In genomic region chr10:72126184-72126871, GRCh38 we compare ENCODE assay signal across 8 cellular contexts. TPM values are rescaled to one million over a fixed set of nuclear protein-coding genes. Genes with fewer than 3 reads are reported as not detected.
DNase-seq lines count a peak whose midpoint lies in the region; ATAC-seq, FAIRE-seq and TF ChIP-seq lines count a peak whose summit lies in the region.

No MANE protein-coding gene starts in this region.

- no peak for ATAC-seq in HG02623 (IDR thresholded peaks at IDR 0.05; ENCODE audit: unreplicated experiment)
- ATAC-seq in HG02840 (IDR thresholded peaks at IDR 0.05; ENCODE audit: low FRiP score, unreplicated experiment), result no peak
- no peak for ATAC-seq in HG02571 (IDR thresholded peaks at IDR 0.05; ENCODE audit: unreplicated experiment)

- H3K27ac ChIP-seq in RWPE1 (no peak overlapping the region), thyroid gland (peak overlapping the region in 1 of 3 donors; percentile 14)

- CTCF ChIA-PET in GM10248 (lab: Yijun Ruan, JAX) (interaction anchor here (0.9 to 4.8 kb wide), 23 partner anchors 10 to 354 kb away, joined by 3 to 24 read pairs (median 4); no protein-coding TSS in a partner anchor), RWPE1 (lab: Yijun Ruan, JAX) (interaction anchor here (0.5 to 2.0 kb wide), 14 partner anchors 9 to 796 kb away, joined by 3 to 16 read pairs (median 3); no protein-coding TSS in a partner anchor)

- H3K9me3 ChIP-seq in thyroid gland, result no peaks in the 10 kb centered on the region

- POLR2A ChIA-PET in GM10248 (lab: Yijun Ruan, JAX), result interaction anchor here (0.7 kb wide), 1 partner anchor 171 kb away, joined by 3 read pairs; no protein-coding TSS in a partner anchor
- POLR2A ChIA-PET in RWPE1 (lab: Yijun Ruan, JAX; ENCODE audit: low non-redundant PET), result interaction anchor here (0.5 to 1.3 kb wide), 2 partner anchors 90 to 138 kb away, joined by 3 to 4 read pairs; partner anchors contain the start of genes ANAPC16 and ASCC1

- TF ChIP-seq CTCF in GM10248 (IDR thresholded peaks at IDR 0.05; ENCODE audit: control extremely low read depth, extremely low read depth, low read depth, missing control alignments) (peak; percentile 37), RWPE1 (conservative IDR thresholded peaks at IDR 0.05; ENCODE audit: low read depth) (no peak; the same call in 1 of the 2 replicates), thyroid gland (IDR thresholded peaks at IDR 0.05) (peak in 5 of 6 experiments; percentile 11 to 67 (median 46))

- DNase-seq in GM10248 (ENCODE audit: extremely low spot score) (peak; percentile 36), RWPE1 (ENCODE audit: low spot score) (peak; percentile 64), foreskin melanocyte (peak; percentile 17), thyroid gland (no peak)

- peak; percentile 74 for FAIRE-seq in A204.1 (lab: Jason Lieb, UNC)

- H3K4me3 ChIP-seq in thyroid gland (replicated peaks in 1 of 3), result no peak overlapping the region

- intact Hi-C loops in thyroid gland (cut with DNase I), result loop anchor here (5.0 kb wide), 1 partner anchor 211 kb away; no protein-coding TSS in a partner anchor

- H3K36me3 ChIP-seq in thyroid gland, result no peaks in the 10 kb centered on the region

- no peaks in the 10 kb centered on the region for H3K27me3 ChIP-seq in thyroid gland

- no peak for TF ChIP-seq POLR2A in thyroid gland (IDR thresholded peaks at IDR 0.05)

- H3K4me1 ChIP-seq in thyroid gland, result peaks cover 12 to 13% of the 10 kb centered on the region in 2 donors

- WGBS in thyroid gland, 2 donors, result 81 to 86% methylated on average over 3 of the region's 3 CpGs

RNA-seq across cellular contexts. Expression of gene SPOCK2, which starts 38.0 kb away (rescaled TPM):
- total RNA-seq in thyroid gland, result 10 to 100 TPM in 3 of 4 donors, 1 to 10 TPM in 1; 4.3 to 17.6 (median 13.5) TPM

Comparison
In these comparisons a context has a peak if more than half of its experiments do, and no peak if none do; other contexts are left out.
1. DNase-seq: peak in GM10248 (single experiment), RWPE1 (single experiment) and foreskin melanocyte (single experiment); none in thyroid gland (0 of 2).